Comparison of ENCODE assay signal across 13 cellular contexts in genomic region chr1:183186820-183187219, GRCh38. TPM values are rescaled to one million over a fixed set of nuclear protein-coding genes. Genes with fewer than 3 reads are reported as not detected.
A peak's percentile ranks its signal among the peaks of the same experiment; 100 is the strongest.
DNase-seq lines count a peak whose midpoint lies in the region; ATAC-seq and TF ChIP-seq lines count a peak whose summit lies in the region.
"Had no signal": no experiment of that assay in that cellular context is flagged by ENCODE, and none has a peak within 500 bp of the region (broad histone marks: within the 10 kb centered on the region; RNA-seq: fewer than 3 reads in every experiment).

No MANE protein-coding gene starts in this region.

- H4K20me1 ChIP-seq in neural progenitor cell (ENCODE audit: low read depth) = no peaks in the 10 kb centered on the region

- H3K36me3 Mint-ChIP-seq in MCF 10A (ENCODE audit: insufficient read depth, unreplicated experiment) = peaks cover 5% of the 10 kb centered on the region
- no peaks in the 10 kb centered on the region for H3K36me3 Mint-ChIP-seq in neural progenitor cell

- H3K79me2 ChIP-seq in neural progenitor cell (ENCODE audit: low read depth) = no peaks in the 10 kb centered on the region

- peak; percentile 30 for DNase-seq in G401 (ENCODE audit: low spot score)
- DNase-seq in MCF 10A (ENCODE audit: unreplicated experiment) = no peak
- no peak for DNase-seq in neural progenitor cell (ENCODE audit: low spot score)
- DNase-seq in caudate nucleus (lab: John Stamatoyannopoulos, UW) = no peak
- DNase-seq in Right ventricle myocardium superior = no peak
- no peak for DNase-seq in NAMALWA (ENCODE audit: low spot score)
- DNase-seq: dermis blood vessel endothelial cell, midbrain, NCI-H1694, OCI-M1 had no signal

- H3K27ac Mint-ChIP-seq in MCF 10A (ENCODE audit: low read depth, unreplicated experiment) (peak overlapping the region; percentile 98), neural progenitor cell (no peak overlapping the region)
- H3K27ac Mint-ChIP-seq: activated T-helper 2 cell treated with anti-CD3 and anti-CD28 coated beads, Interferon-gamma antibody, Interleukin-2, Interleukin-4, amounts not matched to agents 10 μg/mL and 5 μg/mL and 100 μg/mL, durations not matched to agents 14 hours and 24 hours and 36 hours had no signal

- H2AFZ ChIP-seq in neural progenitor cell (replicated peaks) = peak overlapping the region; percentile 99

- no peak overlapping the region for H3K9ac ChIP-seq in neural progenitor cell

- H3K9me3 Mint-ChIP-seq in MCF 10A (ENCODE audit: unreplicated experiment) (no peaks in the 10 kb centered on the region), neural progenitor cell (no peaks in the 10 kb centered on the region)
- H3K9me3 Mint-ChIP-seq: activated T-helper 2 cell treated with anti-CD3 and anti-CD28 coated beads, Interferon-gamma antibody, Interleukin-2, Interleukin-4, amounts not matched to agents 10 μg/mL and 5 μg/mL and 100 μg/mL, durations not matched to agents 14 hours and 24 hours and 36 hours had no signal

- no peaks in the 10 kb centered on the region for H3F3A ChIP-seq in neural progenitor cell (ENCODE audit: low read depth)

- H3K27ac ChIP-seq in neural progenitor cell (no peak overlapping the region), caudate nucleus (ENCODE audit: low read depth, low read length) (no peak overlapping the region)

- POLR2A ChIA-PET in MCF 10A (lab: Yijun Ruan, JAX) = interaction anchor here (0.7 to 10.6 kb wide), 31 partner anchors 9 to 351 kb away, joined by 3 to 151 read pairs (median 4); no protein-coding TSS in a partner anchor

- H3K4me1 Mint-ChIP-seq in MCF 10A (ENCODE audit: insufficient read depth, unreplicated experiment) (peaks cover 42% of the 10 kb centered on the region), neural progenitor cell (peaks cover 6% of the 10 kb centered on the region)

- H3K36me3 ChIP-seq in neural progenitor cell = no peaks in the 10 kb centered on the region

- ATAC-seq in Right ventricle myocardium superior (ENCODE audit: poor library complexity) = no peak
- no peak for ATAC-seq in HG02759 (IDR thresholded peaks at IDR 0.05; ENCODE audit: unreplicated experiment)

- H3K4me3 ChIP-seq in iPS-11a (ENCODE audit: low read depth, low read length) = peak overlapping the region; percentile 62
- peak overlapping the region; percentile 59 for H3K4me3 ChIP-seq in neural progenitor cell

- intact Hi-C loops in MCF 10A (cut with micrococcal nuclease) = loop anchor here (1.0 to 2.0 kb wide), 8 partner anchors 22 to 225 kb away; no protein-coding TSS in a partner anchor
- intact Hi-C loops in Right ventricle myocardium superior (cut with DNase I) = no loop called here

- peaks cover 42% of the 10 kb centered on the region for H3K27me3 ChIP-seq in neural progenitor cell

- TF ChIP-seq CTCF in MCF 10A (IDR thresholded peaks at IDR 0.05; ENCODE audit: unreplicated experiment) (no peak), neural progenitor cell (IDR thresholded peaks at IDR 0.05) (no peak)

- H3K4me1 ChIP-seq in neural progenitor cell = no peaks in the 10 kb centered on the region

- no peaks in the 10 kb centered on the region for H3K9me3 ChIP-seq in neural progenitor cell (ENCODE audit: low read depth)

- in situ Hi-C loops in G401 (cut with HindIII; ENCODE audit: low sequenced_read_pairs) = no loop called here

- peak overlapping the region; percentile 92 for H3K4me3 Mint-ChIP-seq in MCF 10A (ENCODE audit: unreplicated experiment)
- peak overlapping the region; percentile 80 for H3K4me3 Mint-ChIP-seq in neural progenitor cell

- BruUV-seq in MCF 10A (replicated peaks; lab: Mats Ljungman, UMichigan) = TSS peak; percentile 56

- no peaks in the 10 kb centered on the region for H3K27me3 Mint-ChIP-seq in MCF 10A (ENCODE audit: insufficient read depth, unreplicated experiment)
- H3K27me3 Mint-ChIP-seq in neural progenitor cell (ENCODE audit: insufficient read depth, low read depth) = peaks cover 7% of the 10 kb centered on the region

- CTCF ChIA-PET in MCF 10A (lab: Yijun Ruan, JAX) = interaction anchor here (0.6 to 2.5 kb wide), 32 partner anchors 9 to 250 kb away, joined by 3 to 11 read pairs (median 4); no protein-coding TSS in a partner anchor

- peak overlapping the region; percentile 82 for H3K4me2 ChIP-seq in neural progenitor cell

RNA-seq across cellular contexts. Expression of gene LAMC2, which starts 0.8 kb away (rescaled TPM):
- total RNA-seq in G401 (2014; rRNA removed; shearing (Covaris generic)) = 0.61 and 0.68 TPM in 2 replicates
- total RNA-seq in MCF 10A (2022) (751 and 884 TPM in 2 replicates), neural progenitor cell (ENCODE audit: low replicate concordance) (0.36 and 0.46 TPM in 2 replicates), Right ventricle myocardium superior (4.0 TPM)
- total RNA-seq: activated T-helper 2 cell treated with anti-CD3 and anti-CD28 coated beads, Interferon-gamma antibody, Interleukin-2, Interleukin-4, amounts not matched to agents 10 μg/mL and 5 μg/mL and 100 μg/mL, durations not matched to agents 14 hours and 24 hours and 36 hours had no signal

Comparison
In these comparisons a context has a peak if more than half of its experiments do, and no peak if none do; other contexts are left out.
1. RNA of gene LAMC2, which starts 0.8 kb away (total RNA-seq): 751 to 884 TPM in MCF 10A; 4.0 TPM in Right ventricle myocardium superior (single experiment), 0.61 to 0.68 TPM in G401 and 0.36 to 0.46 TPM in neural progenitor cell; every median in the first group is over 100 times any median in the second.